Comparison of ENCODE assay signal across 1 cellular context in genomic region chr2:167192833-167193232, GRCh38.
TF ChIP-seq lines count a peak whose summit lies in the region.

No MANE protein-coding gene starts in this region.

TF ChIP-seq in H1, 55 proteins besides CTCF, POLR2A, EP300 and RAD21 (continued from another document):
- TF ChIP-seq CHD7 (IDR thresholded peaks at IDR 0.05; ENCODE audit: insufficient replicate concordance, low read length) (no peak), E2F6 (IDR thresholded peaks at IDR 0.05) (no peak), PHF8 (conservative IDR thresholded peaks at IDR 0.05; ENCODE audit: low read depth, low read length) (no peak), EGR1 (IDR thresholded peaks at IDR 0.05; ENCODE audit: borderline replicate concordance, low read depth, low read length) (no peak), YY1 (IDR thresholded peaks at IDR 0.05; ENCODE audit: low read depth, low read length) (no peak), RFX5 (IDR thresholded peaks at IDR 0.05; ENCODE audit: borderline replicate concordance, low read depth, low read length) (no peak), HDAC6 (IDR thresholded peaks at IDR 0.05; ENCODE audit: low read depth, low read length) (no peak), ATF3 (IDR thresholded peaks at IDR 0.05; ENCODE audit: insufficient read depth, low read depth, low read length) (no peak)
